23 cellular contexts compared by ENCODE assay signal in genomic region chr9:136341769-136342168, GRCh38. TPM values are rescaled to one million over a fixed set of nuclear protein-coding genes. Genes with fewer than 3 reads are reported as not detected.
DNase-seq lines count a peak whose midpoint lies in the region; ATAC-seq and TF ChIP-seq lines count a peak whose summit lies in the region.
"Had no signal": no experiment of that assay in that cellular context is flagged by ENCODE, and none has a peak within 500 bp of the region (broad histone marks: within the 10 kb centered on the region; RNA-seq: fewer than 3 reads in every experiment).

No MANE protein-coding gene starts in this region.

- H3K79me2 ChIP-seq in neural cell (replicated peaks; ENCODE audit: insufficient read depth, low read length) = no peaks in the 10 kb centered on the region

- no peak for TF ChIP-seq RAD21 in neural cell (conservative IDR thresholded peaks at IDR 0.05)

- H3K27me3 Mint-ChIP-seq in endodermal cell (ENCODE audit: insufficient read depth) = no peaks in the 10 kb centered on the region
- H3K27me3 Mint-ChIP-seq: activated CD8-positive, alpha-beta T cell treated with anti-CD3 and anti-CD28 coated beads for 36 hours had no signal

- intact Hi-C loops in left ventricle myocardium inferior (cut with micrococcal nuclease) = no loop called here
- intact Hi-C loops in cardiac septum (cut with DNase I) = loop anchor here (2.0 kb wide), 1 partner anchor 21 kb away; the partner anchor contains the start of gene DNLZ

- H3K9me3 ChIP-seq in left ventricle myocardium inferior (replicated peaks) (no peaks in the 10 kb centered on the region), endodermal cell (ENCODE audit: control insufficient read depth, low read length) (no peaks in the 10 kb centered on the region), neural cell (ENCODE audit: low read length) (no peaks in the 10 kb centered on the region), tibial nerve (no peaks in the 10 kb centered on the region)
- H3K9me3 ChIP-seq: A549, MG63, uterus had no signal

- TF ChIP-seq EP300 in neural cell (conservative IDR thresholded peaks at IDR 0.05; ENCODE audit: poor library complexity, severe bottlenecking) (no peak), tibial nerve (IDR thresholded peaks at IDR 0.05) (no peak)

- 94 to 95% methylated on average over 5 to 9 of the region's 10 CpGs for WGBS in endodermal cell (ENCODE audit: insufficient coverage in 1 of 2, insufficient read length in 1 of 2), 2 experiments
- WGBS in tibial nerve, 2 donors = 41 to 55% methylated on average over 9 to 10 of the region's 10 CpGs

- no peak overlapping the region for H3K27ac Mint-ChIP-seq in endodermal cell
- H3K27ac Mint-ChIP-seq: activated CD8-positive, alpha-beta T cell treated with anti-CD3 and anti-CD28 coated beads for 36 hours had no signal

- H3K36me3 ChIP-seq in left ventricle myocardium inferior (peaks cover 22% of the 10 kb centered on the region), endodermal cell (ENCODE audit: control insufficient read depth, insufficient read depth, low read length) (no peaks in the 10 kb centered on the region), neural cell (ENCODE audit: insufficient read depth, low read length) (no peaks in the 10 kb centered on the region), tibial nerve (peaks cover 0 to 40% (median 0%) of the 10 kb centered on the region in 3 donors)
- H3K36me3 ChIP-seq: uterus had no signal

- H3K36me3 Mint-ChIP-seq in endodermal cell (ENCODE audit: low read depth) = no peaks in the 10 kb centered on the region

- H3K4me1 ChIP-seq in left ventricle myocardium inferior (peaks cover 73% of the 10 kb centered on the region), endodermal cell (ENCODE audit: control insufficient read depth, insufficient read depth, low read length) (peaks cover 6% of the 10 kb centered on the region), tibial nerve (peaks cover 0 to 84% (median 43%) of the 10 kb centered on the region in 4 donors)
- H3K4me1 ChIP-seq: uterus had no signal

- no peaks in the 10 kb centered on the region for H3F3A ChIP-seq in neural cell (ENCODE audit: insufficient read depth, low read length, poor library complexity, severe bottlenecking)

- no peak overlapping the region for H2AFZ ChIP-seq in neural cell (ENCODE audit: low read depth, low read length)

- peak overlapping the region; percentile 64 for H3K4me3 ChIP-seq in left ventricle myocardium inferior
- H3K4me3 ChIP-seq in endodermal cell (ENCODE audit: low read length) = no peak overlapping the region
- H3K4me3 ChIP-seq in neural cell (ENCODE audit: low read length) = peak overlapping the region; percentile 39
- peak overlapping the region in 1 of 4 donors; percentile 53 for H3K4me3 ChIP-seq in tibial nerve
- H3K4me3 ChIP-seq: A549, MG63 had no signal

- H3K9ac ChIP-seq in endodermal cell (ENCODE audit: extremely low read depth, low read length, poor library complexity, severe bottlenecking) = no peak overlapping the region
- H3K9ac ChIP-seq in neural cell (ENCODE audit: low read length) = peak overlapping the region; percentile 31

- no peak for TF ChIP-seq POLR2A in tibial nerve (IDR thresholded peaks at IDR 0.05)

- H3K4me1 Mint-ChIP-seq in endodermal cell = peaks cover 4% of the 10 kb centered on the region

- ATAC-seq in left lobe of liver (no peak), HG03097 (IDR thresholded peaks at IDR 0.05; ENCODE audit: low FRiP score, unreplicated experiment) (no peak)
- ATAC-seq: A549, Panc1 had no signal

- H3K27ac ChIP-seq in left ventricle myocardium inferior (replicated peaks) (peak overlapping the region; percentile 96), endodermal cell (ENCODE audit: low read depth, low read length) (peak overlapping the region; percentile 94), neural cell (ENCODE audit: low read length) (no peak overlapping the region), tibial nerve (peak overlapping the region; percentile 81 to 93 (median 88))
- H3K27ac ChIP-seq: A549, SK-N-MC had no signal

- H3K4me3 Mint-ChIP-seq in endodermal cell = peak overlapping the region; percentile 50
- H3K4me3 Mint-ChIP-seq: activated CD8-positive, alpha-beta T cell treated with anti-CD3 and anti-CD28 coated beads for 36 hours had no signal

- no peak for TF ChIP-seq CTCF in left ventricle myocardium inferior (IDR thresholded peaks at IDR 0.05; ENCODE audit: borderline replicate concordance)
- TF ChIP-seq CTCF in endodermal cell (conservative IDR thresholded peaks at IDR 0.05) = no peak
- TF ChIP-seq CTCF in neural cell (IDR thresholded peaks at IDR 0.05; ENCODE audit: poor library complexity, severe bottlenecking) = no peak
- no peak for TF ChIP-seq CTCF in tibial nerve (IDR thresholded peaks at IDR 0.05)

- DNase-seq in left ventricle myocardium inferior (no peak), cardiac septum (ENCODE audit: low spot score) (no peak), endodermal cell (no peak), tibial nerve (ENCODE audit: low spot score in 2 of 2) (no peak), left lobe of liver (ENCODE audit: low spot score) (no peak), NCI-H526 (lab: John Stamatoyannopoulos, UW) (no peak)
- DNase-seq: activated CD8-positive, alpha-beta T cell treated with anti-CD3 and anti-CD28 coated beads for 36 hours; activated naive CD4-positive, alpha-beta T cell; activated T-cell treated with anti-CD3 and anti-CD28 coated beads, Interleukin-2, amount 50 U/mL, for 1 hour; DMS 273 treated with DMSO at 0.1 percent for 48 hours; GDM1; MG63; NCI-H82; stimulated activated CD4-positive, alpha-beta T cell treated with anti-CD3 and anti-CD28 coated beads, Interleukin-2, amount 100 ng/mL, for 24 hours; stimulated activated naive CD4-positive, alpha-beta T cell treated with Interleukin-2 at 50 U/mL for 16 hours; uterus had no signal

- H3K27me3 ChIP-seq in left ventricle myocardium inferior (ENCODE audit: low read depth) = no peaks in the 10 kb centered on the region
- no peaks in the 10 kb centered on the region for H3K27me3 ChIP-seq in endodermal cell (ENCODE audit: control insufficient read depth, insufficient read depth, low read length, poor library complexity, severe bottlenecking)
- H3K27me3 ChIP-seq in neural cell (ENCODE audit: insufficient read depth, low read depth, low read length) = no peaks in the 10 kb centered on the region
- no peaks in the 10 kb centered on the region for H3K27me3 ChIP-seq in tibial nerve
- H3K27me3 ChIP-seq: MG63, uterus had no signal

- no peaks in the 10 kb centered on the region for H3K9me2 ChIP-seq in neural cell (ENCODE audit: insufficient read depth, low read length)

- H3K9me3 Mint-ChIP-seq in endodermal cell = no peaks in the 10 kb centered on the region
- H3K9me3 Mint-ChIP-seq: activated CD8-positive, alpha-beta T cell treated with anti-CD3 and anti-CD28 coated beads for 36 hours had no signal

- no peak overlapping the region for H3K4me2 ChIP-seq in neural cell (ENCODE audit: low read length)
- H3K4me2 ChIP-seq: A549 had no signal

- no peaks in the 10 kb centered on the region for H4K20me1 ChIP-seq in neural cell (ENCODE audit: insufficient read depth)

RNA-seq across cellular contexts. Expression of gene GPSM1, which starts 14.4 kb away (rescaled TPM):
- 69.0 TPM for total RNA-seq in left ventricle myocardium inferior
- 35.1 TPM for total RNA-seq in cardiac septum
- total RNA-seq in endodermal cell = 10 to 100 TPM; 37.2 to 38.6 TPM
- polyA plus RNA-seq in endodermal cell (2013, experiment 1 of 2) = 48.0 TPM
- polyA plus RNA-seq in endodermal cell (2013, experiment 2 of 2) = 42.4 TPM
- 117 and 148 TPM in 2 replicates for polyA plus RNA-seq in neural cell
- polyA minus RNA-seq in neural cell = 112 and 142 TPM in 2 replicates
- total RNA-seq in tibial nerve = 10 to 100 TPM; 28.8 to 95.1 (median 38.1) TPM
- total RNA-seq in left lobe of liver = 4.8 TPM

RNA-seq across cellular contexts. Expression of gene DNLZ, which starts 21.8 kb away (rescaled TPM):
- total RNA-seq in left ventricle myocardium inferior (37.6 TPM), cardiac septum (34.1 TPM), endodermal cell (10 to 100 TPM; 12.6 to 20.1 TPM), tibial nerve (10 to 100 TPM; 49.4 to 79.5 (median 70.8) TPM), left lobe of liver (13.8 TPM)
- 10.9 TPM for polyA plus RNA-seq in endodermal cell (2013, experiment 1 of 2)
- polyA plus RNA-seq in endodermal cell (2013, experiment 2 of 2) = 9.2 TPM
- polyA plus RNA-seq in neural cell = 23.6 and 36.6 TPM in 2 replicates
- 7.5 and 9.0 TPM in 2 replicates for polyA minus RNA-seq in neural cell

RNA-seq across cellular contexts. Expression of gene CARD9, which starts 31.7 kb away (rescaled TPM):
- 1.2 TPM for total RNA-seq in left ventricle myocardium inferior
- 0.70 TPM for total RNA-seq in cardiac septum
- 1 to 10 TPM in 1 of 2 donors, under 1 TPM in 1; 0.35 to 1.5 TPM for total RNA-seq in endodermal cell
- polyA plus RNA-seq in endodermal cell (2013, experiment 1 of 2) = 0.57 TPM
- 0.21 TPM for polyA plus RNA-seq in endodermal cell (2013, experiment 2 of 2)
- 0.52 and 0.77 TPM in 2 replicates for polyA plus RNA-seq in neural cell
- polyA minus RNA-seq in neural cell = 0.46 and 0.49 TPM in 2 replicates
- total RNA-seq in tibial nerve = 10 to 100 TPM in 1 of 4 donors, 1 to 10 TPM in 3; 3.1 to 19.8 (median 3.1) TPM
- total RNA-seq in left lobe of liver = 2.1 TPM

RNA-seq across cellular contexts. Expression of gene CCDC187, which starts 37.9 kb away (rescaled TPM):
- total RNA-seq in left ventricle myocardium inferior (not detected), cardiac septum (0.03 TPM), endodermal cell (under 1 TPM; 0.04 to 0.09 TPM), tibial nerve (under 1 TPM in 1 of 4 donors, not detected in 3; 0.20 TPM), left lobe of liver (0.03 TPM)
- 0.04 TPM for polyA plus RNA-seq in endodermal cell (2013, experiment 1 of 2)
- 0.04 TPM for polyA plus RNA-seq in endodermal cell (2013, experiment 2 of 2)
- not detected in 2 replicates for polyA plus RNA-seq in neural cell
- polyA minus RNA-seq in neural cell = not detected in 2 replicates
- total RNA-seq: chondrocyte, osteocyte had no signal

RNA-seq across cellular contexts. Expression of gene SNAPC4, which starts 58.2 kb away (rescaled TPM):
- total RNA-seq in left ventricle myocardium inferior = 5.2 TPM
- total RNA-seq in cardiac septum = 3.9 TPM
- 10 to 100 TPM; 18.0 to 18.7 TPM for total RNA-seq in endodermal cell
- polyA plus RNA-seq in endodermal cell (2013, experiment 1 of 2) = 14.5 TPM
- polyA plus RNA-seq in endodermal cell (2013, experiment 2 of 2) = 13.5 TPM
- 6.8 and 12.9 TPM in 2 replicates for polyA plus RNA-seq in neural cell
- 10.7 and 14.4 TPM in 2 replicates for polyA minus RNA-seq in neural cell
- total RNA-seq in tibial nerve = 10 to 100 TPM in 1 of 4 donors, 1 to 10 TPM in 3; 7.0 to 21.0 (median 9.5) TPM
- total RNA-seq in left lobe of liver = 7.2 TPM
